ENCODE assay signal across 8 cellular contexts in genomic region chr1:160193091-160193819, GRCh38. TPM values are rescaled to one million over a fixed set of nuclear protein-coding genes. Genes with fewer than 3 reads are reported as not detected.
DNase-seq lines count a peak whose midpoint lies in the region; ATAC-seq and TF ChIP-seq lines count a peak whose summit lies in the region.

No MANE protein-coding gene starts in this region.

- no peaks in the 10 kb centered on the region for H3K4me1 Mint-ChIP-seq in CD4-positive, alpha-beta T cell (ENCODE audit: low read depth)
- H3K4me1 Mint-ChIP-seq in GM23338, result peaks cover 6% of the 10 kb centered on the region

- DNase-seq in CD4-positive, alpha-beta T cell, result peak; percentile 62 to 87 (median 77)
- DNase-seq in GM23338 (ENCODE audit: low spot score), result peak; percentile 98
- DNase-seq in NCI-H1694 (lab: John Stamatoyannopoulos, UW), result peak; percentile 79
- peak; percentile 53 to 70 (median 66) for DNase-seq in T-helper 2 cell
- DNase-seq in right atrium auricular region (ENCODE audit: low spot score), result peak; percentile 89
- peak; percentile 80 for DNase-seq in prostate gland (ENCODE audit: low spot score)
- DNase-seq in uterus, result peak; percentile 87 to 90

- peak overlapping the region; percentile 74 for H3K4me2 ChIP-seq in GM23338

- no peaks in the 10 kb centered on the region for H3K36me3 ChIP-seq in GM23338 (ENCODE audit: insufficient read depth)
- H3K36me3 ChIP-seq in right atrium auricular region, result no peaks in the 10 kb centered on the region
- no peaks in the 10 kb centered on the region for H3K36me3 ChIP-seq in prostate gland
- no peaks in the 10 kb centered on the region for H3K36me3 ChIP-seq in uterus

- TF ChIP-seq POLR2A in prostate gland (IDR thresholded peaks at IDR 0.05) (no peak), uterus (IDR thresholded peaks at IDR 0.05) (peak in 1 of 2 donors; percentile 27)

- peak overlapping the region; percentile 95 for H2AFZ ChIP-seq in GM23338

- H3K9me3 Mint-ChIP-seq in CD4-positive, alpha-beta T cell, result no peaks in the 10 kb centered on the region
- no peaks in the 10 kb centered on the region for H3K9me3 Mint-ChIP-seq in GM23338

- H3K27me3 ChIP-seq in CD4-positive, alpha-beta T cell (ENCODE audit: control insufficient read depth, insufficient read depth, low read length), result no peaks in the 10 kb centered on the region
- H3K27me3 ChIP-seq in GM23338 (ENCODE audit: insufficient read depth) (no peaks in the 10 kb centered on the region), right atrium auricular region (no peaks in the 10 kb centered on the region), prostate gland (replicated peaks; ENCODE audit: insufficient read depth) (no peaks in the 10 kb centered on the region), uterus (no peaks in the 10 kb centered on the region)

- no peaks in the 10 kb centered on the region for H3K27me3 Mint-ChIP-seq in CD4-positive, alpha-beta T cell
- H3K27me3 Mint-ChIP-seq in GM23338 (ENCODE audit: insufficient read depth, low read depth, poor library complexity), result no peaks in the 10 kb centered on the region

- no peak overlapping the region for H3K4me3 Mint-ChIP-seq in CD4-positive, alpha-beta T cell
- no peak overlapping the region for H3K4me3 Mint-ChIP-seq in GM23338

- H3K4me3 ChIP-seq in GM23338 (peak overlapping the region; percentile 38), right atrium auricular region (no peak overlapping the region), prostate gland (no peak overlapping the region), uterus (no peak overlapping the region)

- no peaks in the 10 kb centered on the region for H3K79me2 ChIP-seq in GM23338 (replicated peaks; ENCODE audit: insufficient read depth)

- H3K36me3 Mint-ChIP-seq in CD4-positive, alpha-beta T cell (ENCODE audit: low read depth), result no peaks in the 10 kb centered on the region
- no peaks in the 10 kb centered on the region for H3K36me3 Mint-ChIP-seq in GM23338 (ENCODE audit: low read depth)

- WGBS in prostate gland, result 29% methylated on average over 16 of the region's 16 CpGs

- no peak overlapping the region for H3K27ac ChIP-seq in CD4-positive, alpha-beta T cell (ENCODE audit: low read depth, low read length)
- H3K27ac ChIP-seq in GM23338 (ENCODE audit: low read depth) (peak overlapping the region; percentile 80; the same call in 1 of the 2 replicates), angular gyrus (ENCODE audit: low read depth, low read length) (peak overlapping the region; percentile 38), right atrium auricular region (peak overlapping the region; percentile 45 to 59), prostate gland (no peak overlapping the region), uterus (no peak overlapping the region)

- POLR2A ChIA-PET in CD4-positive, alpha-beta T cell (lab: Charles Lee), result interaction anchor here (1.0 kb wide), 1 partner anchor 98 kb away, joined by 4 read pairs; no protein-coding TSS in a partner anchor

- ATAC-seq in CD4-positive, alpha-beta T cell (ENCODE audit: poor library complexity), result peak; percentile 95
- peak; percentile 88 for ATAC-seq in GM23338

- peaks cover 8% of the 10 kb centered on the region; the same call in 1 of the 2 replicates for H3K9me2 ChIP-seq in GM23338 (ENCODE audit: insufficient read depth)

- 0 out of 2 replicates have a peak, but pooled peaks cover 9% of the 10 kb centered on the region for H3F3A ChIP-seq in GM23338 (replicated peaks; ENCODE audit: low read depth)

- peak; percentile 89 for TF ChIP-seq CTCF in CD4-positive, alpha-beta T cell (IDR thresholded peaks at IDR 0.05)
- TF ChIP-seq CTCF in GM23338 (conservative IDR thresholded peaks at IDR 0.05; ENCODE audit: low read depth in 2 of 2) (peak; percentile 99), right atrium auricular region (IDR thresholded peaks at IDR 0.05) (peak; percentile 83 to 96), prostate gland (IDR thresholded peaks at IDR 0.05) (peak; percentile 93 to 99 (median 97)), uterus (IDR thresholded peaks at IDR 0.05) (peak; percentile 93 to 98 (median 97))

- intact Hi-C loops in CD4-positive, alpha-beta T cell (cut with DNase I, micrococcal nuclease), result loop anchor here (1.0 to 10.0 kb wide), 7 partner anchors 59 to 414 kb away; no protein-coding TSS in a partner anchor
- intact Hi-C loops in prostate gland (cut with DNase I) (loop anchor here (1.0 to 5.0 kb wide), 4 partner anchors 27 to 98 kb away; no protein-coding TSS in a partner anchor), uterus (cut with DNase I; ENCODE audit: low total_unique reads) (loop anchor here (5.0 to 10.0 kb wide), 3 partner anchors 62 to 99 kb away; partner anchors contain the start of gene IGSF8)

- no peaks in the 10 kb centered on the region for H4K20me1 ChIP-seq in GM23338 (replicated peaks; ENCODE audit: insufficient read depth)

- CTCF ChIA-PET in CD4-positive, alpha-beta T cell (lab: Charles Lee), result interaction anchor here (0.6 to 3.2 kb wide), 15 partner anchors 26 to 183 kb away, joined by 3 to 22 read pairs (median 4); partner anchors contain the start of gene PEX19

- H3K4me1 ChIP-seq in GM23338 (ENCODE audit: insufficient read depth) (peaks cover 29% of the 10 kb centered on the region), right atrium auricular region (peaks cover 0 to 25% of the 10 kb centered on the region in 2 donors), prostate gland (replicated peaks) (peaks cover 3% of the 10 kb centered on the region), uterus (peaks cover 0 to 5% of the 10 kb centered on the region in 2 donors)

- H3K9me3 ChIP-seq in CD4-positive, alpha-beta T cell (ENCODE audit: control insufficient read depth, low read length), result no peaks in the 10 kb centered on the region
- H3K9me3 ChIP-seq in right atrium auricular region, result no peaks in the 10 kb centered on the region
- H3K9me3 ChIP-seq in prostate gland, result no peaks in the 10 kb centered on the region
- no peaks in the 10 kb centered on the region for H3K9me3 ChIP-seq in uterus

- H3K27ac Mint-ChIP-seq in CD4-positive, alpha-beta T cell, result no peak overlapping the region
- no peak overlapping the region for H3K27ac Mint-ChIP-seq in GM23338

TF ChIP-seq in GM23338, 12 proteins besides CTCF, POLR2A, EP300 and RAD21 (continues in another document):
- TF ChIP-seq STAT1 (IDR thresholded peaks at IDR 0.05; ENCODE audit: unreplicated experiment), result no peak
- no peak for TF ChIP-seq JUNB (IDR thresholded peaks at IDR 0.05; ENCODE audit: unreplicated experiment)

RNA-seq across cellular contexts. Expression of gene CASQ1, which starts 2.9 kb away (rescaled TPM):
- total RNA-seq in CD4-positive, alpha-beta T cell, result not detected
- total RNA-seq in GM23338 (2014; rRNA removed; shearing (Covaris generic)), result 1.2 and 2.8 TPM in 2 replicates
- polyA plus RNA-seq in GM23338 (2016; fragmentation: Nextera tagmentation; extraction: Ambion mirVana), result 1.0 and 1.1 TPM in 2 replicates
- total RNA-seq in right atrium auricular region (10 to 100 TPM; 10.1 to 32.3 TPM), prostate gland (1 to 10 TPM; 1.2 to 3.0 TPM), uterus (under 1 TPM in 3 of 4 donors, not detected in 1; 0.26 to 0.48 (median 0.34) TPM)

RNA-seq across cellular contexts. Expression of gene PEA15, which starts 11.9 kb away (rescaled TPM):
- 10 to 100 TPM in 1 of 2 experiments, 1 to 10 TPM in 1; 9.4 to 10.3 TPM for total RNA-seq in CD4-positive, alpha-beta T cell
- total RNA-seq in GM23338 (2014; rRNA removed; shearing (Covaris generic)), result 80.8 and 104 TPM in 2 replicates
- polyA plus RNA-seq in GM23338 (2016; fragmentation: Nextera tagmentation; extraction: Ambion mirVana), result 60.3 and 66.6 TPM in 2 replicates
- total RNA-seq in right atrium auricular region (100 to 1,000 TPM in 1 of 2 donors, 10 to 100 TPM in 1; 69.2 to 144 TPM), prostate gland (100 to 1,000 TPM in 1 of 2 donors, 10 to 100 TPM in 1; 50.4 to 184 TPM), uterus (100 to 1,000 TPM in 1 of 4 donors, 10 to 100 TPM in 3; 52.1 to 147 (median 81.7) TPM)

RNA-seq across cellular contexts. Expression of gene ATP1A4, which starts 41.9 kb away (rescaled TPM):
- under 1 TPM in 1 of 2 experiments, not detected in 1; 0.22 TPM for total RNA-seq in CD4-positive, alpha-beta T cell
- total RNA-seq in GM23338 (2014; rRNA removed; shearing (Covaris generic)), result 0.23 and 0.63 TPM in 2 replicates
- polyA plus RNA-seq in GM23338 (2016; fragmentation: Nextera tagmentation; extraction: Ambion mirVana), result 0.27 and 0.43 TPM in 2 replicates
- total RNA-seq in right atrium auricular region (not detected), prostate gland (1 to 10 TPM; 2.8 to 5.2 TPM), uterus (1 to 10 TPM in 1 of 4 donors, not detected in 3; 1.5 TPM)

Comparison
In these comparisons a context has a peak if more than half of its experiments do, and no peak if none do; other contexts are left out.
1. H3K27ac ChIP-seq: peak in GM23338 (single experiment), angular gyrus (single experiment) and right atrium auricular region (2 of 2); none in CD4-positive, alpha-beta T cell (single experiment), prostate gland (0 of 2) and uterus (0 of 2).
2. Peak in every context shown above with its lines, with median percentiles within 50 percentile points of each other: DNase-seq and CTCF ChIP-seq.